ENCODE assay signal across 21 cellular contexts in genomic region chrX:16012250-16012649, GRCh38.
DNase-seq lines count a peak whose midpoint lies in the region; ATAC-seq, FAIRE-seq and TF ChIP-seq lines count a peak whose summit lies in the region.
"Had no signal": no experiment of that assay in that cellular context is flagged by ENCODE, and none has a peak within 500 bp of the region (broad histone marks: within the 10 kb centered on the region; RNA-seq: fewer than 3 reads in every experiment).

No MANE protein-coding gene starts in this region.

- no peak for TF ChIP-seq CTCF in mucosa of descending colon (IDR thresholded peaks at IDR 0.05)
- no peak for TF ChIP-seq CTCF in HFFc6 (IDR thresholded peaks at IDR 0.05)

- H3K27ac Mint-ChIP-seq in HFFc6: no peak overlapping the region
- H3K27ac Mint-ChIP-seq: B cell; CD4-positive, CD25-positive, alpha-beta regulatory T cell; CD8-positive, alpha-beta T cell had no signal

- H3K4me1 ChIP-seq in mucosa of descending colon (ENCODE audit: low read depth): no peaks in the 10 kb centered on the region
- H3K4me1 ChIP-seq: Caco-2 had no signal

- intact Hi-C loops in mucosa of descending colon (cut with DNase I, micrococcal nuclease): no loop called here

- peak; percentile 20 for DNase-seq in LoVo (ENCODE audit: low spot score)
- peak in 1 of 3 donors; percentile 7 for DNase-seq in mucosa of descending colon
- no peak for DNase-seq in KG1 (lab: John Stamatoyannopoulos, UW)
- no peak for DNase-seq in stimulated activated CD4-positive, alpha-beta T cell treated with anti-CD3 and anti-CD28 coated beads, Interleukin-12 subunit alpha, Interleukin-12 subunit beta, amount 100 ng/mL, for 4 hours
- DNase-seq in DMS 273 (lab: John Stamatoyannopoulos, UW; ENCODE audit: unreplicated experiment): no peak
- no peak for DNase-seq in HFFc6
- DNase-seq: Caco-2; CD4-positive, CD25-positive, alpha-beta regulatory T cell; CD8-positive, alpha-beta T cell; DMS 273 treated with DMSO at 0.1 percent for 48 hours; DMS79; EL; GDM1; GM23248; H7; HCEC 1CT had no signal

- peak; percentile 83 for ATAC-seq in mucosa of descending colon
- ATAC-seq: CD8-positive, alpha-beta T cell; GM12878 had no signal

- FAIRE-seq in colon (lab: Jason Lieb, UNC): peak; percentile 95
- FAIRE-seq: GM12878, H1 had no signal

- H3K27me3 Mint-ChIP-seq in HFFc6 (ENCODE audit: insufficient read depth): peaks cover 3% of the 10 kb centered on the region
- H3K27me3 Mint-ChIP-seq: B cell; CD4-positive, CD25-positive, alpha-beta regulatory T cell had no signal

- H3K4me1 Mint-ChIP-seq in HFFc6 (ENCODE audit: low read depth): no peaks in the 10 kb centered on the region
- H3K4me1 Mint-ChIP-seq: B cell; CD4-positive, CD25-positive, alpha-beta regulatory T cell had no signal

- H3K9me3 Mint-ChIP-seq in HFFc6: no peaks in the 10 kb centered on the region
- H3K9me3 Mint-ChIP-seq: CD8-positive, alpha-beta T cell had no signal

- H3K4me3 ChIP-seq in mucosa of descending colon: no peak overlapping the region
- H3K4me3 ChIP-seq: BLaER1, GM12878, GM23248 had no signal

- H3K4me3 Mint-ChIP-seq in HFFc6: no peak overlapping the region
- H3K4me3 Mint-ChIP-seq: B cell; CD4-positive, CD25-positive, alpha-beta regulatory T cell; CD8-positive, alpha-beta T cell had no signal

- H3K36me3 ChIP-seq in mucosa of descending colon (ENCODE audit: low read depth): no peaks in the 10 kb centered on the region
- H3K36me3 ChIP-seq: BLaER1 had no signal

- H3K36me3 Mint-ChIP-seq in HFFc6 (ENCODE audit: low read depth): no peaks in the 10 kb centered on the region
- H3K36me3 Mint-ChIP-seq: CD4-positive, CD25-positive, alpha-beta regulatory T cell; CD8-positive, alpha-beta T cell had no signal

- no peaks in the 10 kb centered on the region for H3K9me3 ChIP-seq in mucosa of descending colon
- H3K9me3 ChIP-seq: BLaER1, Caco-2 had no signal
